ENCODE assay signal across 9 cellular contexts in the genomic region with DNA sequence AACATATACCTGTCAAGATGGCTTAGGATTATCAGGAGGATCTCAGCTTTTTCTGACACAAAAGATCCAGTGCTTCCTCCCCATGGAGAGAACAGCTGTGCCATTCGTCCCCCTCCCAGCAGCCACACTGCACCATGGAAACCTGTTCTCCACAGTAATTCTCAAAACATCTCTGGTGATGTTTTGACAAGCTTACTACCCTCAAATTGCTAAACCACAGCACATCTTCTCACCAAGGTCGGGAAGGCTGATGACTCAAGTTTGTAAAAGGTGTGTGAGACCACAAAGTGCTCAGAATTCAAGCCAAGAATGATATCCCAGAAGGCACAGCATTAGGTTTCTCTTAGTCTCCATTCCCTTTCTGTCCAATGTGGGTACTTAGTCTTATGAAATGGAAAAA. TPM values are rescaled to one million over a fixed set of nuclear protein-coding genes. Genes with fewer than 3 reads are reported as not detected.
DNase-seq lines count a peak whose midpoint lies in the region; ATAC-seq and TF ChIP-seq lines count a peak whose summit lies in the region.
"Had no signal": no experiment of that assay in that cellular context is flagged by ENCODE, and none has a peak within 500 bp of the region (broad histone marks: within the 10 kb centered on the region; RNA-seq: fewer than 3 reads in every experiment).

No MANE protein-coding gene starts in this region.

- H3K9ac ChIP-seq in HCT116 (ENCODE audit: low read length), result no peak overlapping the region

- H3K27me3 ChIP-seq in HCT116 (ENCODE audit: insufficient read depth, low read length) (no peaks in the 10 kb centered on the region), tibial nerve (no peaks in the 10 kb centered on the region), ascending aorta (no peaks in the 10 kb centered on the region)

- no peak overlapping the region for H2AFZ ChIP-seq in HCT116 (ENCODE audit: low read depth, low read length, poor library complexity, severe bottlenecking)

- POLR2A ChIA-PET in HCT116 (lab: Charles Lee), result no interaction called here

- intact Hi-C loops in HCT116 (cut with micrococcal nuclease), result no loop called here
- intact Hi-C loops in ascending aorta (cut with DNase I), result no loop called here

- 70 to 76% methylated on average over 2 of the region's 2 CpGs for WGBS in tibial nerve, 2 donors

- TF ChIP-seq CTCF in HCT116 (IDR thresholded peaks at IDR 0.05 in 2 of 3, conservative IDR thresholded peaks at IDR 0.05 in 1 of 3; ENCODE audit: borderline replicate concordance in 1 of 3, insufficient read depth in 1 of 3, low read depth in 2 of 3, low read length in 2 of 3) (no peak), tibial nerve (IDR thresholded peaks at IDR 0.05) (no peak), ascending aorta (IDR thresholded peaks at IDR 0.05) (no peak)

- no peaks in the 10 kb centered on the region for H3K79me2 ChIP-seq in HCT116 (ENCODE audit: insufficient read depth, low read length)

- no peak for TF ChIP-seq RAD21 in HCT116 (IDR thresholded peaks at IDR 0.05; ENCODE audit: low read depth)

- 0 out of 2 replicates have a peak overlapping the region, but pooled peaks have one; percentile 1 for H3K4me2 ChIP-seq in HCT116 (ENCODE audit: low read length)

- TF ChIP-seq EP300 in tibial nerve (IDR thresholded peaks at IDR 0.05), result no peak

- H3K4me1 ChIP-seq in HCT116 (ENCODE audit: control insufficient read depth in 1 of 2, insufficient read depth in 2 of 2, low read length in 2 of 2) (peaks cover 0 to 30% of the 10 kb centered on the region in 2 experiments; a peak in 3 of 4 replicates), tibial nerve (peaks cover 0 to 22% (median 0%) of the 10 kb centered on the region in 4 donors), ascending aorta (peaks cover 0 to 2% of the 10 kb centered on the region in 2 donors)

- RAD21 ChIA-PET in HCT116 (lab: Charles Lee; ENCODE audit: low non-redundant PET in 1 of 2, low total read pairs in 2 of 2, uncharacterized antibody in 2 of 2, unreplicated experiment in 2 of 2), result no interaction called here

- CTCF ChIA-PET in HCT116 (lab: Charles Lee), result no interaction called here

- H3K36me3 ChIP-seq in HCT116 (ENCODE audit: control insufficient read depth in 1 of 2, insufficient read depth in 2 of 2, low read length in 2 of 2) (no peaks in the 10 kb centered on the region), tibial nerve (no peaks in the 10 kb centered on the region), ascending aorta (no peaks in the 10 kb centered on the region)

- H3K9me2 ChIP-seq in HCT116 (ENCODE audit: insufficient read depth), result no peaks in the 10 kb centered on the region

- no peak for DNase-seq in HCT116 (ENCODE audit: low read depth, low spot score)
- peak; percentile 87 for DNase-seq in M059J (ENCODE audit: low read depth)
- peak; percentile 71 for DNase-seq in iris pigment epithelial cell (ENCODE audit: low read depth)
- DNase-seq in T1000 (lab: John Stamatoyannopoulos, UW), result no peak
- DNase-seq in tibial nerve (ENCODE audit: low spot score in 2 of 2), result no peak
- no peak for DNase-seq in COLO829 (ENCODE audit: low spot score)
- DNase-seq in ascending aorta (ENCODE audit: low spot score in 2 of 2), result no peak
- DNase-seq: effector memory CD4-positive, alpha-beta T cell had no signal

- no peak overlapping the region for H3K4me3 ChIP-seq in HCT116 (replicated peaks in 1 of 2; ENCODE audit: low read depth in 1 of 2, low read length in 2 of 2)
- H3K4me3 ChIP-seq in tibial nerve, result no peak overlapping the region
- no peak overlapping the region for H3K4me3 ChIP-seq in ascending aorta

- H3K27ac ChIP-seq in HCT116 (ENCODE audit: low read depth, low read length) (no peak overlapping the region), tibial nerve (no peak overlapping the region), ascending aorta (no peak overlapping the region)

- H3K9me3 ChIP-seq in HCT116 (ENCODE audit: control insufficient read depth in 1 of 2, insufficient read depth in 1 of 2, low read depth in 1 of 2, low read length in 2 of 2) (no peaks in the 10 kb centered on the region), tibial nerve (no peaks in the 10 kb centered on the region), ascending aorta (no peaks in the 10 kb centered on the region)

- peak; percentile 67 for ATAC-seq in GM18861 (IDR thresholded peaks at IDR 0.05; ENCODE audit: unreplicated experiment)
- ATAC-seq in HCT116, result no peak

- no peaks in the 10 kb centered on the region for H4K20me1 ChIP-seq in HCT116 (ENCODE audit: insufficient read depth)

- TF ChIP-seq POLR2A in HCT116 (IDR thresholded peaks at IDR 0.05; ENCODE audit: borderline replicate concordance, extremely low read depth, insufficient read depth, insufficient read length) (no peak), tibial nerve (IDR thresholded peaks at IDR 0.05) (no peak)

- no TSS peak for BruUV-seq in HCT116 (replicated peaks; lab: Mats Ljungman, UMichigan)

TF ChIP-seq in HCT116, 20 proteins besides CTCF, POLR2A, EP300 and RAD21:
- no peak for TF ChIP-seq YY1 (IDR thresholded peaks at IDR 0.05; ENCODE audit: extremely low read depth, insufficient replicate concordance, low read depth, low read length)
- TF ChIP-seq EZH2phosphoT487 (IDR thresholded peaks at IDR 0.05; ENCODE audit: borderline replicate concordance), result no peak
- no peak for TF ChIP-seq SIN3A (IDR thresholded peaks at IDR 0.05; ENCODE audit: low read depth)
- TF ChIP-seq EZH2 (IDR thresholded peaks at IDR 0.05), result no peak
- TF ChIP-seq ZBTB33 (IDR thresholded peaks at IDR 0.05; ENCODE audit: extremely low read depth, insufficient replicate concordance, low read length), result no peak
- TF ChIP-seq POLR2AphosphoS5 (IDR thresholded peaks at IDR 0.05; ENCODE audit: low read depth, low read length), result no peak
- TF ChIP-seq JUND (IDR thresholded peaks at IDR 0.05), result no peak
- no peak; the same call in 1 of the 2 replicates for TF ChIP-seq FOSL1 (IDR thresholded peaks at IDR 0.05; ENCODE audit: low read depth)
- TF ChIP-seq SRF (IDR thresholded peaks at IDR 0.05; ENCODE audit: low read depth), result no peak
- no peak for TF ChIP-seq REST (IDR thresholded peaks at IDR 0.05; ENCODE audit: low read depth)
- no peak for TF ChIP-seq ATF3 (IDR thresholded peaks at IDR 0.05)

RNA-seq across cellular contexts. Expression of gene RAB38, which starts 3.9 kb away (rescaled TPM):
- total RNA-seq in HCT116 (2021; ENCODE audit: unreplicated experiment) (15.1 TPM), tibial nerve (1 to 10 TPM in 2 of 4 donors, under 1 TPM in 2; 0.59 to 5.1 (median 2.5) TPM), ascending aorta (not detected)
- 16.1 and 17.2 TPM in 2 replicates for polyA plus RNA-seq in HCT116 (2012)
- total RNA-seq in M059J (2014; rRNA removed; shearing (Covaris generic)), result 7.3 and 9.2 TPM in 2 replicates

Comparison
In these comparisons a context has a peak if more than half of its experiments do, and no peak if none do; other contexts are left out.
1. DNase-seq: peak in M059J (single experiment) and iris pigment epithelial cell (single experiment); none in HCT116 (single experiment), T1000 (single experiment), tibial nerve (0 of 2), COLO829 (single experiment) and ascending aorta (0 of 2).